ENCODE assay signal across 39 cellular contexts in genomic region chr19:55831846-55832245, GRCh38. TPM values are rescaled to one million over a fixed set of nuclear protein-coding genes. Genes with fewer than 3 reads are reported as not detected.
"Had no signal": no experiment of that assay in that cellular context is flagged by ENCODE, and none has a peak within 500 bp of the region (broad histone marks: within the 10 kb centered on the region; RNA-seq: fewer than 3 reads in every experiment).

NLRP11 (minus strand) TSS chr19:55831999; CDS start chr19:55818174, 13,825 bp downstream.

- DNase-seq: activated CD4-positive, alpha-beta memory T cell treated with anti-CD3 and anti-CD28 coated beads, Interleukin-2, amount 10 ng/mL, durations not matched to agents 7 days and 5 days; activated CD4-positive, alpha-beta T cell treated with anti-CD3 and anti-CD28 coated beads for 1 hour; activated CD4-positive, alpha-beta T cell treated with anti-CD3 and anti-CD28 coated beads for 48 hours; activated CD4-positive, CD25-positive, alpha-beta regulatory T cell; activated CD8-positive, alpha-beta memory T cell treated with anti-CD3 and anti-CD28 coated beads for 24 hours; activated CD8-positive, alpha-beta memory T cell treated with anti-CD3 and anti-CD28 coated beads, Interleukin-2, amount 10 ng/mL, durations not matched to agents 7 days and 5 days; activated CD8-positive, alpha-beta memory T cell treated with anti-CD3 and anti-CD28 coated beads, Interleukin-2, amount 50 U/mL, for 48 hours; activated effector memory CD4-positive, alpha-beta T cell treated with anti-CD3 and anti-CD28 coated beads, Interleukin-2, amount 50 U/mL, for 16 hours; activated naive CD4-positive, alpha-beta T cell; activated naive CD4-positive, alpha-beta T cell treated with anti-CD3 and anti-CD28 coated beads, Interleukin-2, amount 50 U/mL, for 16 hours; activated naive CD8-positive, alpha-beta T cell treated with anti-CD3 and anti-CD28 coated beads for 36 hours; activated T-cell treated with anti-CD3 and anti-CD28 coated beads, Interleukin-2, amount 50 U/mL, for 1 hour; activated T-cell treated with anti-CD3 and anti-CD28 coated beads, Interleukin-2, amount 50 U/mL, for 72 hours; amniotic stem cell; cortex of kidney; Kasumi-1; KBM-7; MG63; MV-4-11; NCI-H1092; NCI-H1436 treated with DMSO at 0.1 percent for 48 hours; NCI-H187 treated with DMSO at 0.1 percent for 48 hours; NCI-H2081; NCI-H226; NCI-H446 treated with DMSO at 0.1 percent for 48 hours; NCI-H524; NCI-H69; SHP77 treated with DMSO at 0.1 percent for 48 hours; SK-N-SH; SW 1271; T-helper 1 cell; T-helper 2 cell; T-helper 9 cell had no signal

- H3K4me3 ChIP-seq: ascending aorta, cardiac muscle cell, MG63, SJSA1 had no signal

- H3K9me2 ChIP-seq: SK-N-SH had no signal

- H3K27ac ChIP-seq: ascending aorta, cardiac muscle cell, SJSA1, VCaP had no signal

- H3K4me1 ChIP-seq: ascending aorta, SJSA1 had no signal

- H3K9me3 ChIP-seq: ascending aorta, MG63, SJSA1, SK-N-SH had no signal

- H3K4me2 ChIP-seq: SK-N-SH had no signal

- ATAC-seq: activated CD8-positive, alpha-beta memory T cell treated with anti-CD3 and anti-CD28 coated beads, Interleukin-2, amount 10 ng/mL, durations not matched to agents 7 days and 5 days; activated T-cell treated with anti-CD3 and anti-CD28 coated beads, Interleukin-2, amount 50 U/mL, for 72 hours; activated T-helper 17 cell treated with anti-CD3 and anti-CD28 coated beads, Interleukin-2, amount 50 U/mL, for 72 hours; Panc1 had no signal

- H3K36me3 ChIP-seq: ascending aorta, cardiac muscle cell, MG63, SJSA1 had no signal

RNA-seq across cellular contexts. Expression of gene NLRP11, which starts in this region (rescaled TPM):
- total RNA-seq: activated CD4-positive, alpha-beta memory T cell treated with anti-CD3 and anti-CD28 coated beads, Interleukin-2, amount 10 ng/mL, durations not matched to agents 7 days and 5 days; activated CD8-positive, alpha-beta memory T cell treated with anti-CD3 and anti-CD28 coated beads, Interleukin-2, amount 10 ng/mL, durations not matched to agents 7 days and 5 days; activated T-cell treated with anti-CD3 and anti-CD28 coated beads, Interleukin-2, amount 50 U/mL, for 72 hours; ascending aorta; cardiac muscle cell; SJSA1 had no signal
